1 cellular context compared by ENCODE assay signal in genomic region chr3:9820944-9821343, GRCh38.
TF ChIP-seq lines count a peak whose summit lies in the region.

No MANE protein-coding gene starts in this region.

TF ChIP-seq in H1, 55 proteins besides CTCF, POLR2A, EP300 and RAD21:
- TF ChIP-seq SIN3A (conservative IDR thresholded peaks at IDR 0.05 in 1 of 2, IDR thresholded peaks at IDR 0.05 in 1 of 2; ENCODE audit: low read depth in 1 of 2, low read length in 2 of 2) = no peak
- TF ChIP-seq CBX8 (IDR thresholded peaks at IDR 0.05; ENCODE audit: borderline replicate concordance, low read depth, low read length) = no peak
- TF ChIP-seq CTBP2 (IDR thresholded peaks at IDR 0.05; ENCODE audit: borderline replicate concordance, insufficient read depth, insufficient read length, low read length) = no peak
- TF ChIP-seq KDM1A (IDR thresholded peaks at IDR 0.05; ENCODE audit: borderline replicate concordance, low read length) = no peak
- no peak for TF ChIP-seq BCL11A (IDR thresholded peaks at IDR 0.05; ENCODE audit: low read depth in 2 of 2, low read length in 2 of 2)
